In genomic region chr11:60948251-60948650, GRCh38 we compare ENCODE assay signal across 1 cellular context.
TF ChIP-seq lines count a peak whose summit lies in the region.

No MANE protein-coding gene starts in this region.

TF ChIP-seq in GM12878, 131 proteins besides CTCF, POLR2A, EP300 and RAD21:
- TF ChIP-seq BRCA1 (IDR thresholded peaks at IDR 0.05; ENCODE audit: low read depth, low read length) (no peak), YBX1 (IDR thresholded peaks at IDR 0.05) (no peak), FOXM1 (IDR thresholded peaks at IDR 0.05; ENCODE audit: low read depth, low read length) (no peak), ZNF592 (IDR thresholded peaks at IDR 0.05) (no peak), ZBED1 (IDR thresholded peaks at IDR 0.05; ENCODE audit: borderline replicate concordance) (no peak), TCF12 (IDR thresholded peaks at IDR 0.05; ENCODE audit: low read depth, low read length) (no peak)
